Comparison of ENCODE assay signal across 19 cellular contexts in the genomic region with DNA sequence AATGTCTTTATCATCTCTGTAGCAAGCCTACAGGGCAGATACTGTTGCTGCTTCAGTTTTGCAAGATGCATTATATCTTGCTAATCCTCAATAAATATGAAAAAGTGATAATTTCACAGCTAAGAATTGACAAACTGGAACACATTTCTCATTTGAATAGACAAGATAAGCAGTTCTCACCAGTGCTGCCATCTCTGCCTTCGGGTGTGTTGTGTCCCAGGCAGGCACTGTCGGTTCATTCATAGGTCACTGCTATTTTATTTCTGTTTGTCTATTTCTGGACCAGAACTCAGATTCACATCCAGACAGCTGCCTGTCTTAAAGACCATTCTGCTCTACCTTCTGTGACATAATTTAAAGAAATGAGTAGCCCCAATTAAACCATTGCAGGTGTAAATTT.
A peak's percentile ranks its signal among the peaks of the same experiment; 100 is the strongest.
DNase-seq lines count a peak whose midpoint lies in the region; ATAC-seq and TF ChIP-seq lines count a peak whose summit lies in the region.
"Had no signal": no experiment of that assay in that cellular context is flagged by ENCODE, and none has a peak within 500 bp of the region (broad histone marks: within the 10 kb centered on the region; RNA-seq: fewer than 3 reads in every experiment).

No MANE protein-coding gene starts in this region.

- ATAC-seq in psoas muscle, result peak; percentile 48 to 88 (median 70)
- ATAC-seq: HCT116, Panc1 had no signal

- no peaks in the 10 kb centered on the region for H3K9me3 ChIP-seq in psoas muscle
- H3K9me3 ChIP-seq: MG63, SJSA1 had no signal

- H3K4me3 ChIP-seq in psoas muscle, result no peak overlapping the region
- H3K4me3 ChIP-seq: MG63, SJSA1 had no signal

- DNase-seq in Ammon's horn (ENCODE audit: low spot score) (peak; percentile 20), NAMALWA (ENCODE audit: low spot score) (peak; percentile 42), cerebellum (ENCODE audit: low spot score) (peak; percentile 16), psoas muscle (peak in 1 of 2 donors; percentile 50), hippocampal formation (lab: John Stamatoyannopoulos, UW) (no peak), NCI-H2227 (lab: John Stamatoyannopoulos, UW; ENCODE audit: unreplicated experiment) (no peak), NCI-H2227 treated with DMSO at 0.1 percent for 48 hours (lab: John Stamatoyannopoulos, UW) (no peak)
- DNase-seq: CD4-positive, CD25-positive, alpha-beta regulatory T cell; DMS79; MG63; NCI-H1048; NCI-H1417 treated with DMSO at 0.1 percent for 48 hours; NCI-H187; NCI-H510A; NCI-H748 treated with DMSO at 0.1 percent for 48 hours; NK-92 treated with Interleukin-12 subunit alpha and Interleukin-12 subunit beta, amount 100 ng/mL, for 24 hours had no signal

- intact Hi-C loops in psoas muscle (cut with DNase I), result no loop called here

- no peak overlapping the region for H3K27ac ChIP-seq in psoas muscle
- H3K27ac ChIP-seq: SJSA1 had no signal

- H3K36me3 ChIP-seq in psoas muscle (ENCODE audit: insufficient read depth in 1 of 2, low read depth in 1 of 2), result peaks cover 4 to 35% of the 10 kb centered on the region in 2 donors
- H3K36me3 ChIP-seq: MG63, SJSA1 had no signal

- peaks cover 35% of the 10 kb centered on the region for H3K4me1 ChIP-seq in psoas muscle
- H3K4me1 ChIP-seq: SJSA1 had no signal

- no peak for TF ChIP-seq CTCF in psoas muscle (IDR thresholded peaks at IDR 0.05)

- H3K27me3 ChIP-seq in psoas muscle (ENCODE audit: insufficient read depth in 3 of 3, low read length in 2 of 3), result no peaks in the 10 kb centered on the region
- H3K27me3 ChIP-seq: MG63, SJSA1 had no signal

- WGBS in psoas muscle, 3 donors, result 19 to 30% (median 28%) methylated on average over 2 of the region's 2 CpGs

Comparison
In these comparisons a context has a peak if more than half of its experiments do, and no peak if none do; other contexts are left out.
1. DNase-seq: peak in Ammon's horn (single experiment), NAMALWA (single experiment) and cerebellum (single experiment); none in hippocampal formation (0 of 2), NCI-H2227 (single experiment) and NCI-H2227 treated with DMSO at 0.1 percent for 48 hours (single experiment).